9 cellular contexts compared by ENCODE assay signal in the genomic region with DNA sequence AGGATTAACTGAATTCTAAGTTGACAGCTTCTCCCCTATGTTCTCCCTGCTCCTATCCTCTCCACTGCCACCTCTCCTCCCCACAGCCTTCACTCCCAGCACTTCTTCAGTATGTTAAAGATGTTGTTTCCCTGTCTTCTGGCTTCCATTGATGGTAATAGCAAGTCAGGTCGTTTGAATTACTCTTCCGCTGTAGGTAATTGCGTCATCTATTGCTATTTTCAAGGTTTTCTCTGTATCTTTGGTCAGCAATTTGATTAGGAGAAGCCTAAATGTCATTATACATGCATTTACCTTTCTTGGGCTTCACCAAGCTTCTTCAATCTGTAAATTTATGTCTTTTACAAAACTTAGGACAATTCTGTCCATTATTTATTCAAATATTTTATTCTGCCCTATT.
"Had no signal": no experiment of that assay in that cellular context is flagged by ENCODE, and none has a peak within 500 bp of the region (broad histone marks: within the 10 kb centered on the region; RNA-seq: fewer than 3 reads in every experiment).

No MANE protein-coding gene starts in this region.

- H3K9me3 Mint-ChIP-seq: H9, HFFc6 had no signal

- ATAC-seq: HCT116 had no signal

- H3K27ac ChIP-seq: GM23248 had no signal

- H3K4me1 ChIP-seq: HAP-1 had no signal

- H3K4me1 Mint-ChIP-seq: H9 had no signal

- H3K36me3 ChIP-seq: HAP-1 had no signal

- H2AFZ ChIP-seq: GM23248 had no signal

- FAIRE-seq: H54 had no signal

- H3K4me3 ChIP-seq: GM23248, HAP-1 had no signal

- H3K4me3 Mint-ChIP-seq: H9, HFFc6 had no signal

- H3K9ac ChIP-seq: GM23248 had no signal

- H3K9me3 ChIP-seq: HAP-1 had no signal

- DNase-seq: GM23248, GOT3, H7, H9, HCEC 1CT, HFFc6 had no signal

- H3K27ac Mint-ChIP-seq: H9, HFFc6 had no signal
